8 cellular contexts compared by ENCODE assay signal in the genomic region with DNA sequence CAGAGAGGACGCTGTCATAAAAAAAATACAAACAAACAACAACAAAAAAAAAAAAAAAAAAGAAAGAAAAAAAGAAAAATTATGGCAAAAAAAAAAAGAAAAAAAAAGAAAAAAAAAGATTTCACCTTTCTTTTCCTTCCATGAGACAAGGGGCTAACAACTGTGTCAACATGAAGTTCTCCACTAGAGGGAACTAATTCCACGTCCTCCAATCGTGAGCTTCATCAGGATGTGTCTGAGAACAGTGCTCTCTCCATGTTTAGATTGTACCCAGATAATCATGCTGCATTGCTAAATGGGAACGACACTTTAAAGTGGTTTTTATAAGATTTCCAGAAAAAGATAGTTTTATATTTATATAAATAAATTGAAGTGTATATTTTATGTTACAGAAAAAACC.
A peak's percentile ranks its signal among the peaks of the same experiment; 100 is the strongest.
DNase-seq lines count a peak whose midpoint lies in the region; ATAC-seq and TF ChIP-seq lines count a peak whose summit lies in the region.

No MANE protein-coding gene starts in this region.

- BruUV-seq in HCT116 (replicated peaks; lab: Mats Ljungman, UMichigan), result no TSS peak

- no peak for TF ChIP-seq POLR2A in HCT116 (IDR thresholded peaks at IDR 0.05; ENCODE audit: borderline replicate concordance, extremely low read depth, insufficient read depth, insufficient read length)
- TF ChIP-seq POLR2A in Peyer's patch (IDR thresholded peaks at IDR 0.05), result no peak

- H3K4me2 ChIP-seq in HCT116 (ENCODE audit: low read length) (no peak overlapping the region), mesendoderm (ENCODE audit: low read length) (no peak overlapping the region)

- H3K9me3 ChIP-seq in HCT116 (ENCODE audit: control insufficient read depth in 1 of 2, insufficient read depth in 1 of 2, low read depth in 1 of 2, low read length in 2 of 2) (no peaks in the 10 kb centered on the region), Peyer's patch (no peaks in the 10 kb centered on the region), endodermal cell (ENCODE audit: control insufficient read depth, low read length) (peaks cover 7% of the 10 kb centered on the region)

- POLR2A ChIA-PET in HCT116 (lab: Charles Lee), result interaction anchor here (0.6 to 1.7 kb wide), 3 partner anchors 33 to 281 kb away, joined by 3 to 4 read pairs (median 3); no protein-coding TSS in a partner anchor
- POLR2A ChIA-PET in activated CD4-positive, alpha-beta memory T cell treated with anti-CD3 and anti-CD28 coated beads for 36 hours (lab: Charles Lee), result no interaction called here

- H2BK15ac ChIP-seq in mesendoderm (replicated peaks; ENCODE audit: low read depth), result no peak overlapping the region

- no peak overlapping the region for H3K4me3 ChIP-seq in HCT116 (replicated peaks in 1 of 2; ENCODE audit: low read depth in 1 of 2, low read length in 2 of 2)
- H3K4me3 ChIP-seq in Peyer's patch, result no peak overlapping the region
- H3K4me3 ChIP-seq in endodermal cell (ENCODE audit: low read length), result no peak overlapping the region
- H3K4me3 ChIP-seq in mesendoderm (ENCODE audit: low read length), result no peak overlapping the region

- peak; percentile 86 for ATAC-seq in HCT116

- H3K4me1 ChIP-seq in HCT116 (ENCODE audit: control insufficient read depth in 1 of 2, insufficient read depth in 2 of 2, low read length in 2 of 2) (no peaks in the 10 kb centered on the region), Peyer's patch (peaks cover 0 to 10% (median 0%) of the 10 kb centered on the region in 4 donors), endodermal cell (ENCODE audit: control insufficient read depth, insufficient read depth, low read length) (no peaks in the 10 kb centered on the region), mesendoderm (ENCODE audit: control insufficient read depth, low read depth, low read length) (no peaks in the 10 kb centered on the region)

- intact Hi-C loops in HCT116 (cut with micrococcal nuclease), result loop anchor here (1.0 to 5.0 kb wide), 4 partner anchors 116 to 1014 kb away; no protein-coding TSS in a partner anchor
- intact Hi-C loops in activated CD4-positive, alpha-beta memory T cell treated with anti-CD3 and anti-CD28 coated beads for 36 hours (cut with micrococcal nuclease), result loop anchor here (1.0 to 5.0 kb wide), 3 partner anchors 116 to 1014 kb away; no protein-coding TSS in a partner anchor

- H3K9ac ChIP-seq in HCT116 (ENCODE audit: low read length) (no peak overlapping the region), endodermal cell (ENCODE audit: extremely low read depth, low read length, poor library complexity, severe bottlenecking) (no peak overlapping the region), mesendoderm (ENCODE audit: low read length) (no peak overlapping the region)

- H2BK120ac ChIP-seq in mesendoderm (ENCODE audit: low read depth, low read length), result no peak overlapping the region

- no peak overlapping the region for H3K56ac ChIP-seq in mesendoderm (ENCODE audit: low read length)

- H3K9me2 ChIP-seq in HCT116 (ENCODE audit: insufficient read depth), result no peaks in the 10 kb centered on the region

- no peak overlapping the region for H3K4ac ChIP-seq in mesendoderm (ENCODE audit: low read depth, low read length)

- no peak overlapping the region for H4K8ac ChIP-seq in mesendoderm (ENCODE audit: low read depth, low read length)

- H3K36me3 ChIP-seq in HCT116 (ENCODE audit: control insufficient read depth in 1 of 2, insufficient read depth in 2 of 2, low read length in 2 of 2) (no peaks in the 10 kb centered on the region), Peyer's patch (no peaks in the 10 kb centered on the region), endodermal cell (ENCODE audit: control insufficient read depth, insufficient read depth, low read length) (no peaks in the 10 kb centered on the region), mesendoderm (ENCODE audit: control insufficient read depth, insufficient read depth, low read length) (no peaks in the 10 kb centered on the region)

- WGBS in endodermal cell (ENCODE audit: insufficient coverage in 1 of 2, insufficient read length in 1 of 2), 2 experiments, result 0 to 1% methylated on average over 2 to 3 of the region's 4 CpGs
- WGBS in mesendoderm (ENCODE audit: extremely low coverage, insufficient coverage, low lambda C conversion rate), result no CpG with 5 or more reads among the region's 4 CpGs

- no peaks in the 10 kb centered on the region for H3K79me1 ChIP-seq in mesendoderm (ENCODE audit: low read length)

- no peaks in the 10 kb centered on the region for H3K27me3 ChIP-seq in HCT116 (ENCODE audit: insufficient read depth, low read length)
- H3K27me3 ChIP-seq in Peyer's patch, result no peaks in the 10 kb centered on the region
- no peaks in the 10 kb centered on the region for H3K27me3 ChIP-seq in endodermal cell (ENCODE audit: control insufficient read depth, insufficient read depth, low read length, poor library complexity, severe bottlenecking)
- H3K27me3 ChIP-seq in mesendoderm (ENCODE audit: insufficient read depth, low read length, poor library complexity), result no peaks in the 10 kb centered on the region

- H4K20me1 ChIP-seq in HCT116 (ENCODE audit: insufficient read depth), result no peaks in the 10 kb centered on the region

- no peak overlapping the region for H2BK5ac ChIP-seq in mesendoderm (ENCODE audit: low read length)

- H3K27ac Mint-ChIP-seq in endodermal cell, result no peak overlapping the region
- no peak overlapping the region for H3K27ac Mint-ChIP-seq in activated CD4-positive, alpha-beta memory T cell treated with anti-CD3 and anti-CD28 coated beads for 36 hours

- no peak overlapping the region for H4K5ac ChIP-seq in mesendoderm (ENCODE audit: low read length)

- peak; percentile 61 for TF ChIP-seq CTCF in GM12872 (IDR thresholded peaks at IDR 0.05; ENCODE audit: insufficient read depth, low read depth, low read length)
- peak; percentile 66 to 89 (median 70) for TF ChIP-seq CTCF in HCT116 (IDR thresholded peaks at IDR 0.05 in 2 of 3, conservative IDR thresholded peaks at IDR 0.05 in 1 of 3; ENCODE audit: borderline replicate concordance in 1 of 3, insufficient read depth in 1 of 3, low read depth in 2 of 3, low read length in 2 of 3)
- TF ChIP-seq CTCF in Peyer's patch (IDR thresholded peaks at IDR 0.05), result peak in 5 of 6 experiments; percentile 33 to 90 (median 84)
- TF ChIP-seq CTCF in endodermal cell (conservative IDR thresholded peaks at IDR 0.05), result peak; percentile 82

- CTCF ChIA-PET in HCT116 (lab: Charles Lee), result interaction anchor here (0.6 to 3.9 kb wide), 20 partner anchors 10 to 1014 kb away, joined by 3 to 68 read pairs (median 5); no protein-coding TSS in a partner anchor
- CTCF ChIA-PET in activated CD4-positive, alpha-beta memory T cell treated with anti-CD3 and anti-CD28 coated beads for 36 hours (lab: Charles Lee), result interaction anchor here (0.7 to 1.2 kb wide), 6 partner anchors 8 to 852 kb away, joined by 3 to 4 read pairs (median 3); no protein-coding TSS in a partner anchor

- H3K9me3 Mint-ChIP-seq in endodermal cell, result peaks cover 6% of the 10 kb centered on the region
- peaks cover 4% of the 10 kb centered on the region for H3K9me3 Mint-ChIP-seq in activated CD4-positive, alpha-beta memory T cell treated with anti-CD3 and anti-CD28 coated beads for 36 hours

- DNase-seq in 8988T (peak; percentile 21), HCT116 (ENCODE audit: low read depth, low spot score) (peak; percentile 76), Kasumi-1 (lab: John Stamatoyannopoulos, UW) (peak; percentile 60 to 64), Peyer's patch (peak in 1 of 3 donors; percentile 59), endodermal cell (peak; percentile 70), mesendoderm (peak; percentile 83)
- DNase-seq in activated CD4-positive, alpha-beta memory T cell treated with anti-CD3 and anti-CD28 coated beads for 36 hours, result no peak

- no peak overlapping the region for H2AK5ac ChIP-seq in mesendoderm (ENCODE audit: low read length)

- RAD21 ChIA-PET in HCT116 (lab: Charles Lee; ENCODE audit: low non-redundant PET in 1 of 2, low total read pairs in 2 of 2, uncharacterized antibody in 2 of 2, unreplicated experiment in 2 of 2), result interaction anchor here (0.6 to 1.3 kb wide), 9 partner anchors 10 to 855 kb away, joined by 3 to 13 read pairs (median 4); no protein-coding TSS in a partner anchor

- H3K4me3 Mint-ChIP-seq in endodermal cell, result no peak overlapping the region
- no peak overlapping the region for H3K4me3 Mint-ChIP-seq in activated CD4-positive, alpha-beta memory T cell treated with anti-CD3 and anti-CD28 coated beads for 36 hours

- peak; percentile 92 for TF ChIP-seq RAD21 in HCT116 (IDR thresholded peaks at IDR 0.05; ENCODE audit: low read depth)

- no peaks in the 10 kb centered on the region for H3K36me3 Mint-ChIP-seq in endodermal cell (ENCODE audit: low read depth)
- H3K36me3 Mint-ChIP-seq in activated CD4-positive, alpha-beta memory T cell treated with anti-CD3 and anti-CD28 coated beads for 36 hours, result no peaks in the 10 kb centered on the region

- no peak overlapping the region for H3K23ac ChIP-seq in mesendoderm (ENCODE audit: low read length)

- H3K27ac ChIP-seq in HCT116 (ENCODE audit: low read depth, low read length) (no peak overlapping the region), Peyer's patch (no peak overlapping the region), endodermal cell (ENCODE audit: low read depth, low read length) (no peak overlapping the region), mesendoderm (ENCODE audit: low read depth, low read length) (no peak overlapping the region)

- H3K79me2 ChIP-seq in HCT116 (ENCODE audit: insufficient read depth, low read length) (no peaks in the 10 kb centered on the region), mesendoderm (ENCODE audit: control insufficient read depth, insufficient read depth, low read length) (no peaks in the 10 kb centered on the region)

- H3K18ac ChIP-seq in mesendoderm (ENCODE audit: low read length), result no peak overlapping the region

- H3K27me3 Mint-ChIP-seq in endodermal cell (ENCODE audit: insufficient read depth), result no peaks in the 10 kb centered on the region
- no peaks in the 10 kb centered on the region for H3K27me3 Mint-ChIP-seq in activated CD4-positive, alpha-beta memory T cell treated with anti-CD3 and anti-CD28 coated beads for 36 hours

- H3K4me1 Mint-ChIP-seq in endodermal cell, result no peaks in the 10 kb centered on the region
- no peaks in the 10 kb centered on the region for H3K4me1 Mint-ChIP-seq in activated CD4-positive, alpha-beta memory T cell treated with anti-CD3 and anti-CD28 coated beads for 36 hours (ENCODE audit: low read depth)

- peak overlapping the region; percentile 58 for H2AFZ ChIP-seq in HCT116 (ENCODE audit: low read depth, low read length, poor library complexity, severe bottlenecking)

TF ChIP-seq in HCT116, 20 proteins besides CTCF, POLR2A, EP300 and RAD21:
- peak; percentile 42 for TF ChIP-seq YY1 (IDR thresholded peaks at IDR 0.05; ENCODE audit: extremely low read depth, insufficient replicate concordance, low read depth, low read length)
- TF ChIP-seq CBX3 (IDR thresholded peaks at IDR 0.05; ENCODE audit: low read depth), result peak; percentile 66; the same call in 1 of the 2 replicates
- no peak for TF ChIP-seq CEBPB (IDR thresholded peaks at IDR 0.05; ENCODE audit: low read depth)
